Comparison of ENCODE assay signal across 3 cellular contexts in genomic region chr12:48506836-48507235, GRCh38. TPM values are rescaled to one million over a fixed set of nuclear protein-coding genes. Genes with fewer than 3 reads are reported as not detected.
"Had no signal": no experiment of that assay in that cellular context is flagged by ENCODE, and none has a peak within 500 bp of the region (broad histone marks: within the 10 kb centered on the region; RNA-seq: fewer than 3 reads in every experiment).

No MANE protein-coding gene starts in this region.

RNA-seq across cellular contexts. Expression of gene OR8S1, which starts 18.6 kb away (rescaled TPM):
- polyA plus RNA-seq: stomach, thymus, urinary bladder had no signal

RNA-seq across cellular contexts. Expression of gene ANP32D, which starts 34.5 kb away (rescaled TPM):
- polyA plus RNA-seq: stomach, urinary bladder had no signal
